In the genomic region with DNA sequence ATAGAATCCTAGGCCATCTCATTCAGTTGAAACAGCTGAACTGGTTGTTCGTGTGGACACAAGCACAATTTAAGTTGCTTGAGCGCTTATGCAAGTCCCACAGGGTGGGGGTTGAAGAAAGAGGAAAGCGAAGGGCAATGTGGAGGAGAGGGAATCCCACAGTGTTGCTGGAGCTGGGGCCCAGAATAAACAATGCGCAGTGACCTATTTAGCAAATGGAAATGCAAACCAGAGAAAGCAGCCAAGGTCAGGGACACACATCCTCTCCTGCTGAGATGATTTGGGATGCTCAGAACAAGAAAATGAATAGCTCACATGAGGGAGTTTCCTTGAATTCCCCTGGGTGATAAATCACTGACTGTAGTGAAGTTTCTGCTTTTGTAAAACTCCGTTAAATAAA, we compare ENCODE assay signal across 10 cellular contexts.
DNase-seq lines count a peak whose midpoint lies in the region; ATAC-seq and TF ChIP-seq lines count a peak whose summit lies in the region.
"Had no signal": no experiment of that assay in that cellular context is flagged by ENCODE, and none has a peak within 500 bp of the region (broad histone marks: within the 10 kb centered on the region; RNA-seq: fewer than 3 reads in every experiment).

No MANE protein-coding gene starts in this region.

- H3K27me3 Mint-ChIP-seq in IgD-negative memory B cell = no peaks in the 10 kb centered on the region

- in situ Hi-C loops in brain microvascular endothelial cell (cut with HindIII; ENCODE audit: low pct_ligation_motif_present, low sequenced_read_pairs) = no loop called here

- peaks cover 2 to 16% (median 11%) of the 10 kb centered on the region in 3 donors for H3K9me3 Mint-ChIP-seq in IgD-negative memory B cell

- H3K27ac ChIP-seq in brain microvascular endothelial cell (no peak overlapping the region), iPS-20b (ENCODE audit: low read length) (peak overlapping the region; percentile 54), sigmoid colon (no peak overlapping the region), RWPE1 (no peak overlapping the region)

- H3K9me3 ChIP-seq in iPS-20b (ENCODE audit: insufficient read depth, low read depth, low read length) = peaks cover 26% of the 10 kb centered on the region
- no peaks in the 10 kb centered on the region for H3K9me3 ChIP-seq in sigmoid colon

- ATAC-seq in left lobe of liver (no peak), GM21576 (IDR thresholded peaks at IDR 0.05; ENCODE audit: unreplicated experiment) (no peak), GM18520 (IDR thresholded peaks at IDR 0.05; ENCODE audit: unreplicated experiment) (no peak)

- peaks cover 4% of the 10 kb centered on the region for H3K36me3 Mint-ChIP-seq in IgD-negative memory B cell

- peak overlapping the region in 2 of 3 donors; percentile 50 to 56 for H3K27ac Mint-ChIP-seq in IgD-negative memory B cell

- peaks cover 46% of the 10 kb centered on the region for H3K4me1 ChIP-seq in iPS-20b (ENCODE audit: insufficient read depth, low read length)
- peaks cover 0 to 9% (median 3%) of the 10 kb centered on the region in 4 donors for H3K4me1 ChIP-seq in sigmoid colon

- TF ChIP-seq CTCF in brain microvascular endothelial cell (IDR thresholded peaks at IDR 0.05; ENCODE audit: low read depth, low read length, missing control alignments) = no peak
- TF ChIP-seq CTCF in sigmoid colon (IDR thresholded peaks at IDR 0.05) = no peak
- TF ChIP-seq CTCF in RWPE1 (conservative IDR thresholded peaks at IDR 0.05; ENCODE audit: low read depth) = no peak

- DNase-seq in brain microvascular endothelial cell = peak; percentile 43
- peak; percentile 64 for DNase-seq in sigmoid colon
- DNase-seq in left lobe of liver (ENCODE audit: low spot score) = no peak
- no peak for DNase-seq in RWPE1 (ENCODE audit: low spot score)
- DNase-seq: cortex of kidney, SIG-M5 had no signal

- H3K4me3 Mint-ChIP-seq in IgD-negative memory B cell = peak overlapping the region in 2 of 4 donors; percentile 24 to 55

- H3K4me1 Mint-ChIP-seq in IgD-negative memory B cell = peaks cover 25 to 30% (median 25%) of the 10 kb centered on the region in 3 donors

- CTCF ChIA-PET in RWPE1 (lab: Yijun Ruan, JAX) = interaction anchor here (0.6 to 0.7 kb wide), 2 partner anchors 119 to 603 kb away, joined by 3 to 4 read pairs; no protein-coding TSS in a partner anchor

- intact Hi-C loops in sigmoid colon (cut with DNase I) = no loop called here

- TF ChIP-seq POLR2A in sigmoid colon (IDR thresholded peaks at IDR 0.05) = no peak

- no peak overlapping the region for H3K4me3 ChIP-seq in brain microvascular endothelial cell (ENCODE audit: low read depth, low read length)
- peak overlapping the region; percentile 45; the same call in 1 of the 2 replicates for H3K4me3 ChIP-seq in iPS-20b (ENCODE audit: low read length)
- H3K4me3 ChIP-seq in sigmoid colon = no peak overlapping the region

- H3K36me3 ChIP-seq in brain microvascular endothelial cell (replicated peaks) (no peaks in the 10 kb centered on the region), iPS-20b (ENCODE audit: insufficient read depth, low read depth, low read length) (no peaks in the 10 kb centered on the region; the same call in 1 of the 2 replicates), sigmoid colon (no peaks in the 10 kb centered on the region)

- H3K27me3 ChIP-seq in brain microvascular endothelial cell (replicated peaks) (no peaks in the 10 kb centered on the region), iPS-20b (ENCODE audit: insufficient read depth, low read length) (no peaks in the 10 kb centered on the region), sigmoid colon (no peaks in the 10 kb centered on the region)

- TF ChIP-seq EP300 in sigmoid colon (IDR thresholded peaks at IDR 0.05) = no peak

- POLR2A ChIA-PET in RWPE1 (lab: Yijun Ruan, JAX; ENCODE audit: low non-redundant PET) = no interaction called here

- peak overlapping the region; percentile 62; the same call in 1 of the 2 replicates for H3K9ac ChIP-seq in iPS-20b (ENCODE audit: low read depth, low read length)

- 17 to 33% methylated on average over 5 of the region's 5 CpGs for WGBS in sigmoid colon, 2 donors

Comparison
In these comparisons a context has a peak if more than half of its experiments do, and no peak if none do; other contexts are left out.
1. DNase-seq: peak in brain microvascular endothelial cell (single experiment) and sigmoid colon (single experiment); none in left lobe of liver (single experiment) and RWPE1 (single experiment).